Comparison of ENCODE assay signal across 8 cellular contexts in the genomic region with DNA sequence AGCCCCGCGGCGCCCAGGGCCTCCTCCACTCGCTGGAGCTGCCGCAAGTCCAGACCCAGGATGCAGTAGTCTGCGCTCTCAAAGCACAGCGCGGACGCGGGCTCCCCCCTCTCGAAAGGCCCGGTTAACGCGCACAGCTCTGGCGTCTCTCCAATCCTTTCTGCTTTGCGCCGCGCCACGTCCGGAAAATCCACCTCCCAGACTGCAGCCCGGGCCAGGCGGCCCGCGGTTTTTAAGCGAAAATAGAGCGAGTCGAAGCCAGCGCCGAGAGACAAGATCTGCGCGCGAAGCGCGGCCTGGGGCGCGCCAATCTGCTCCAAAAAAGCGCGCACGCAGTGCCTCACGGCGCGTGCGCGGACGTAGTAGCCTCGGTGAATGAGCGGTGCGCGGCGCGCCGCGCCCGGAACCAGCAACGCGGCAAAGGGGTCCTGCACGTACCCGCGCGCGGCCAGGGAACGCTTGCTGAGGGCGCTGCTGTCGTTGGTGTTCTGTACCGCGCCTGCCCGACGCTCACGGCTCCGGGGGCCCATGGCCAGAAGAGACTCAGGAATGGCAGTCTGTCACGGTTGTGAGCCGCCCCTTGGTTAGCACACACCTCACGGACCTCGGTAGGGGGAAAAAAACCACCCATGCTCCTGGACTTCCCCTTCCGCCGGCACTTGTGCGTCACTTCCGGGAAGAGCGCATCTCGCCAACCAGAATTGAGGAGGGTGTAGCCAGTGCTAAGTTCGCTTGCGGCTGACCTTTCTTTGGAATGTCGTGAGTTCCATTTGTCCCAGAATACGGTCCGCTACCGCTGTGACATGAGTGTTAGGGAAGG. TPM values are rescaled to one million over a fixed set of nuclear protein-coding genes. Genes with fewer than 3 reads are reported as not detected.
DNase-seq lines count a peak whose midpoint lies in the region; ATAC-seq and TF ChIP-seq lines count a peak whose summit lies in the region.

A gene with protein sequence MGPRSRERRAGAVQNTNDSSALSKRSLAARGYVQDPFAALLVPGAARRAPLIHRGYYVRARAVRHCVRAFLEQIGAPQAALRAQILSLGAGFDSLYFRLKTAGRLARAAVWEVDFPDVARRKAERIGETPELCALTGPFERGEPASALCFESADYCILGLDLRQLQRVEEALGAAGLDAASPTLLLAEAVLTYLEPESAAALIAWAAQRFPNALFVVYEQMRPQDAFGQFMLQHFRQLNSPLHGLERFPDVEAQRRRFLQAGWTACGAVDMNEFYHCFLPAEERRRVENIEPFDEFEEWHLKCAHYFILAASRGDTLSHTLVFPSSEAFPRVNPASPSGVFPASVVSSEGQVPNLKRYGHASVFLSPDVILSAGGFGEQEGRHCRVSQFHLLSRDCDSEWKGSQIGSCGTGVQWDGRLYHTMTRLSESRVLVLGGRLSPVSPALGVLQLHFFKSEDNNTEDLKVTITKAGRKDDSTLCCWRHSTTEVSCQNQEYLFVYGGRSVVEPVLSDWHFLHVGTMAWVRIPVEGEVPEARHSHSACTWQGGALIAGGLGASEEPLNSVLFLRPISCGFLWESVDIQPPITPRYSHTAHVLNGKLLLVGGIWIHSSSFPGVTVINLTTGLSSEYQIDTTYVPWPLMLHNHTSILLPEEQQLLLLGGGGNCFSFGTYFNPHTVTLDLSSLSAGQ (minus strand): TSS at position 614 of the 820 bp plus-strand sequence. CDS start 84 bp downstream, at position 530.

- peaks cover 26% of the 10 kb centered on the region for H3K4me1 Mint-ChIP-seq in HFFc6 (ENCODE audit: low read depth)

- DNase-seq in GM04503 (ENCODE audit: low read depth): peak; percentile 72
- DNase-seq in HFFc6: peak; percentile 86
- peak; percentile 82 for DNase-seq in NCI-H1092 (lab: John Stamatoyannopoulos, UW)
- DNase-seq in activated naive CD4-positive, alpha-beta T cell treated with anti-CD3 and anti-CD28 coated beads, Interleukin-2, amount 50 U/mL, for 16 hours: peak; percentile 90
- peak; percentile 90 for DNase-seq in germinal center (ENCODE audit: low spot score)
- peak; percentile 69 for DNase-seq in non-pigmented ciliary epithelial cell (ENCODE audit: low read depth)
- peak; percentile 98 for DNase-seq in superior temporal gyrus (ENCODE audit: extremely low spot score)

- TF ChIP-seq CTCF in HFFc6 (IDR thresholded peaks at IDR 0.05): no peak

- H3K4me3 Mint-ChIP-seq in HFFc6: peak within 1 kb of the TSS; percentile 94

- H3K27me3 Mint-ChIP-seq in HFFc6 (ENCODE audit: insufficient read depth): no peaks in the 10 kb centered on the region

- H3K9me3 Mint-ChIP-seq in HFFc6: no peaks in the 10 kb centered on the region

- H3K27ac Mint-ChIP-seq in HFFc6: peak within 1 kb of the TSS; percentile 96

- peak; percentile 96 for ATAC-seq in SK-N-SH treated with all-trans-retinoic acid at 6 μM for 48 hours

- H3K36me3 Mint-ChIP-seq in HFFc6 (ENCODE audit: low read depth): peaks cover 15% of the 10 kb centered on the region; the same call in 1 of the 2 replicates

TF ChIP-seq in SK-N-SH treated with all-trans-retinoic acid at 6 μM for 48 hours, 23 proteins besides CTCF, POLR2A, EP300 and RAD21:
- TF ChIP-seq, protein P1, sequence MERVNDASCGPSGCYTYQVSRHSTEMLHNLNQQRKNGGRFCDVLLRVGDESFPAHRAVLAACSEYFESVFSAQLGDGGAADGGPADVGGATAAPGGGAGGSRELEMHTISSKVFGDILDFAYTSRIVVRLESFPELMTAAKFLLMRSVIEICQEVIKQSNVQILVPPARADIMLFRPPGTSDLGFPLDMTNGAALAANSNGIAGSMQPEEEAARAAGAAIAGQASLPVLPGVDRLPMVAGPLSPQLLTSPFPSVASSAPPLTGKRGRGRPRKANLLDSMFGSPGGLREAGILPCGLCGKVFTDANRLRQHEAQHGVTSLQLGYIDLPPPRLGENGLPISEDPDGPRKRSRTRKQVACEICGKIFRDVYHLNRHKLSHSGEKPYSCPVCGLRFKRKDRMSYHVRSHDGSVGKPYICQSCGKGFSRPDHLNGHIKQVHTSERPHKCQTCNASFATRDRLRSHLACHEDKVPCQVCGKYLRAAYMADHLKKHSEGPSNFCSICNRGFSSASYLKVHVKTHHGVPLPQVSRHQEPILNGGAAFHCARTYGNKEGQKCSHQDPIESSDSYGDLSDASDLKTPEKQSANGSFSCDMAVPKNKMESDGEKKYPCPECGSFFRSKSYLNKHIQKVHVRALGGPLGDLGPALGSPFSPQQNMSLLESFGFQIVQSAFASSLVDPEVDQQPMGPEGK (CRISPR knock-in tag; IDR thresholded peaks at IDR 0.05; ENCODE audit: borderline replicate concordance): no peak
- no peak for TF ChIP-seq SNAI2 (CRISPR knock-in tag; IDR thresholded peaks at IDR 0.05)
- TF ChIP-seq, protein P2, sequence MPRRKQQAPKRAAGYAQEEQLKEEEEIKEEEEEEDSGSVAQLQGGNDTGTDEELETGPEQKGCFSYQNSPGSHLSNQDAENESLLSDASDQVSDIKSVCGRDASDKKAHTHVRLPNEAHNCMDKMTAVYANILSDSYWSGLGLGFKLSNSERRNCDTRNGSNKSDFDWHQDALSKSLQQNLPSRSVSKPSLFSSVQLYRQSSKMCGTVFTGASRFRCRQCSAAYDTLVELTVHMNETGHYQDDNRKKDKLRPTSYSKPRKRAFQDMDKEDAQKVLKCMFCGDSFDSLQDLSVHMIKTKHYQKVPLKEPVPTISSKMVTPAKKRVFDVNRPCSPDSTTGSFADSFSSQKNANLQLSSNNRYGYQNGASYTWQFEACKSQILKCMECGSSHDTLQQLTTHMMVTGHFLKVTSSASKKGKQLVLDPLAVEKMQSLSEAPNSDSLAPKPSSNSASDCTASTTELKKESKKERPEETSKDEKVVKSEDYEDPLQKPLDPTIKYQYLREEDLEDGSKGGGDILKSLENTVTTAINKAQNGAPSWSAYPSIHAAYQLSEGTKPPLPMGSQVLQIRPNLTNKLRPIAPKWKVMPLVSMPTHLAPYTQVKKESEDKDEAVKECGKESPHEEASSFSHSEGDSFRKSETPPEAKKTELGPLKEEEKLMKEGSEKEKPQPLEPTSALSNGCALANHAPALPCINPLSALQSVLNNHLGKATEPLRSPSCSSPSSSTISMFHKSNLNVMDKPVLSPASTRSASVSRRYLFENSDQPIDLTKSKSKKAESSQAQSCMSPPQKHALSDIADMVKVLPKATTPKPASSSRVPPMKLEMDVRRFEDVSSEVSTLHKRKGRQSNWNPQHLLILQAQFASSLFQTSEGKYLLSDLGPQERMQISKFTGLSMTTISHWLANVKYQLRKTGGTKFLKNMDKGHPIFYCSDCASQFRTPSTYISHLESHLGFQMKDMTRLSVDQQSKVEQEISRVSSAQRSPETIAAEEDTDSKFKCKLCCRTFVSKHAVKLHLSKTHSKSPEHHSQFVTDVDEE (CRISPR knock-in tag; IDR thresholded peaks at IDR 0.05): no peak
- no peak for TF ChIP-seq ZFP30 (CRISPR knock-in tag; IDR thresholded peaks at IDR 0.05)
- TF ChIP-seq, protein P3, sequence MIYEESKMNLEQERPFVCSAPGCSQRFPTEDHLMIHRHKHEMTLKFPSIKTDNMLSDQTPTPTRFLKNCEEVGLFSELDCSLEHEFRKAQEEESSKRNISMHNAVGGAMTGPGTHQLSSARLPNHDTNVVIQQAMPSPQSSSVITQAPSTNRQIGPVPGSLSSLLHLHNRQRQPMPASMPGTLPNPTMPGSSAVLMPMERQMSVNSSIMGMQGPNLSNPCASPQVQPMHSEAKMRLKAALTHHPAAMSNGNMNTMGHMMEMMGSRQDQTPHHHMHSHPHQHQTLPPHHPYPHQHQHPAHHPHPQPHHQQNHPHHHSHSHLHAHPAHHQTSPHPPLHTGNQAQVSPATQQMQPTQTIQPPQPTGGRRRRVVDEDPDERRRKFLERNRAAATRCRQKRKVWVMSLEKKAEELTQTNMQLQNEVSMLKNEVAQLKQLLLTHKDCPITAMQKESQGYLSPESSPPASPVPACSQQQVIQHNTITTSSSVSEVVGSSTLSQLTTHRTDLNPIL (CRISPR knock-in tag; IDR thresholded peaks at IDR 0.05; ENCODE audit: low read depth): no peak
- TF ChIP-seq ISL1 (CRISPR knock-in tag; IDR thresholded peaks at IDR 0.05): no peak
- no peak for TF ChIP-seq ARNTL (CRISPR knock-in tag; IDR thresholded peaks at IDR 0.05; ENCODE audit: borderline replicate concordance, low read depth)
- TF ChIP-seq ZC3H10 (CRISPR knock-in tag; IDR thresholded peaks at IDR 0.05): no peak

RNA-seq across cellular contexts. Expression of the gene that starts here (rescaled TPM):
- 1 to 10 TPM; 5.7 to 8.8 (median 6.5) TPM for total RNA-seq in HFFc6 (2021; fragmentation: NEBNext Ultra II Directional; extraction: Animal tissue kit (Norgen Biotek cat#: 25700))

Comparison
In these comparisons a context has a peak if more than half of its experiments do, and no peak if none do; other contexts are left out.
1. Peak in every context shown above with its lines: DNase-seq and ATAC-seq.